Comparison of ENCODE assay signal across 11 cellular contexts in genomic region chr16:61936522-61936921, GRCh38.
DNase-seq lines count a peak whose midpoint lies in the region; ATAC-seq and TF ChIP-seq lines count a peak whose summit lies in the region.
"Had no signal": no experiment of that assay in that cellular context is flagged by ENCODE, and none has a peak within 500 bp of the region (broad histone marks: within the 10 kb centered on the region; RNA-seq: fewer than 3 reads in every experiment).

No MANE protein-coding gene starts in this region.

- H4K91ac ChIP-seq in neuronal stem cell (ENCODE audit: low read depth, low read length, poor library complexity), result no peak overlapping the region

- DNase-seq in endodermal cell (peak; percentile 69), neuronal stem cell (ENCODE audit: low spot score) (peak; percentile 14), NCI-H1417 treated with DMSO at 0.1 percent for 48 hours (lab: John Stamatoyannopoulos, UW) (no peak), Right ventricle myocardium superior (no peak), upper lobe of right lung (no peak), H4 (ENCODE audit: low spot score) (no peak)
- DNase-seq: activated CD8-positive, alpha-beta memory T cell treated with anti-CD3 and anti-CD28 coated beads, Interleukin-2, amount 10 ng/mL, durations not matched to agents 7 days and 5 days; heart right ventricle had no signal

- WGBS in endodermal cell (ENCODE audit: insufficient coverage in 1 of 2, insufficient read length in 1 of 2), 2 experiments, result 87% methylated on average over 2 of the region's 2 CpGs; no CpG with 5 or more reads in 1 of the 2 experiments
- no CpG with 5 or more reads among the region's 2 CpGs for WGBS in neuronal stem cell (ENCODE audit: extremely low coverage in 2 of 2, insufficient read length in 2 of 2, insufficient replicate concordance in 1 of 2), 2 donors

- H2BK120ac ChIP-seq in neuronal stem cell (ENCODE audit: low read depth, low read length), result no peak overlapping the region

- no peak overlapping the region for H2BK12ac ChIP-seq in neuronal stem cell (ENCODE audit: low read length)

- H2AFZ ChIP-seq in OCI-LY1 (ENCODE audit: low read length) (no peak overlapping the region), neuronal stem cell (ENCODE audit: low read length) (no peak overlapping the region)

- no peak overlapping the region for H3K14ac ChIP-seq in neuronal stem cell (ENCODE audit: low read length)

- H2AK5ac ChIP-seq in neuronal stem cell (ENCODE audit: low read depth, low read length), result no peak overlapping the region

- H3K27me3 Mint-ChIP-seq in endodermal cell (ENCODE audit: insufficient read depth), result no peaks in the 10 kb centered on the region
- H3K27me3 Mint-ChIP-seq: activated CD8-positive, alpha-beta memory T cell treated with anti-CD3 and anti-CD28 coated beads, Interleukin-2, amount 10 ng/mL, durations not matched to agents 7 days and 5 days had no signal

- no peak overlapping the region for H3K18ac ChIP-seq in neuronal stem cell (ENCODE audit: low read length)

- H3K9ac ChIP-seq in OCI-LY1 (ENCODE audit: low read length) (no peak overlapping the region), endodermal cell (ENCODE audit: extremely low read depth, low read length, poor library complexity, severe bottlenecking) (no peak overlapping the region), neuronal stem cell (ENCODE audit: low read depth, low read length, poor library complexity) (no peak overlapping the region)

- no peaks in the 10 kb centered on the region for H3K9me2 ChIP-seq in OCI-LY1 (ENCODE audit: low read depth, low read length)

- peaks cover 14% of the 10 kb centered on the region for H3K4me1 Mint-ChIP-seq in endodermal cell
- H3K4me1 Mint-ChIP-seq: activated CD8-positive, alpha-beta memory T cell treated with anti-CD3 and anti-CD28 coated beads, Interleukin-2, amount 10 ng/mL, durations not matched to agents 7 days and 5 days had no signal

- H3K4me2 ChIP-seq in OCI-LY1 (ENCODE audit: low read length) (no peak overlapping the region), neuronal stem cell (ENCODE audit: insufficient read depth, low read length, poor library complexity, severe bottlenecking) (no peak overlapping the region)

- H3F3A ChIP-seq in OCI-LY1 (ENCODE audit: insufficient read depth, low read length), result no peaks in the 10 kb centered on the region

- H3K4me1 ChIP-seq in OCI-LY1 (ENCODE audit: insufficient read depth, low read length, severe bottlenecking), result no peaks in the 10 kb centered on the region
- no peaks in the 10 kb centered on the region for H3K4me1 ChIP-seq in endodermal cell (ENCODE audit: control insufficient read depth, insufficient read depth, low read length)
- H3K4me1 ChIP-seq in neuronal stem cell (ENCODE audit: control insufficient read depth in 2 of 2, insufficient read depth in 1 of 2, low read depth in 1 of 2, low read length in 2 of 2), result no peaks in the 10 kb centered on the region
- H3K4me1 ChIP-seq in upper lobe of right lung, result no peaks in the 10 kb centered on the region
- H3K4me1 ChIP-seq: heart right ventricle, suprapubic skin had no signal

- H3K9me3 ChIP-seq in OCI-LY1 (ENCODE audit: low read length) (no peaks in the 10 kb centered on the region), endodermal cell (ENCODE audit: control insufficient read depth, low read length) (no peaks in the 10 kb centered on the region), neuronal stem cell (replicated peaks in 1 of 2; ENCODE audit: control insufficient read depth in 2 of 2, insufficient read depth in 1 of 2, low read depth in 1 of 2, low read length in 2 of 2) (peaks cover 0 to 3% of the 10 kb centered on the region in 2 donors), upper lobe of right lung (no peaks in the 10 kb centered on the region)
- H3K9me3 ChIP-seq: heart right ventricle, suprapubic skin had no signal

- H3K23ac ChIP-seq in neuronal stem cell (ENCODE audit: low read depth, low read length, poor library complexity), result no peak overlapping the region

- no peak overlapping the region for H3K4me3 Mint-ChIP-seq in endodermal cell
- H3K4me3 Mint-ChIP-seq: activated CD8-positive, alpha-beta memory T cell treated with anti-CD3 and anti-CD28 coated beads, Interleukin-2, amount 10 ng/mL, durations not matched to agents 7 days and 5 days had no signal

- H3K4me3 ChIP-seq in OCI-LY1 (ENCODE audit: low read depth, low read length, poor library complexity, severe bottlenecking), result no peak overlapping the region
- H3K4me3 ChIP-seq in endodermal cell (ENCODE audit: low read length), result no peak overlapping the region
- no peak overlapping the region for H3K4me3 ChIP-seq in neuronal stem cell (ENCODE audit: low read length in 2 of 2)
- no peak overlapping the region for H3K4me3 ChIP-seq in upper lobe of right lung
- H3K4me3 ChIP-seq: heart right ventricle, suprapubic skin had no signal

- no peaks in the 10 kb centered on the region for H3K9me3 Mint-ChIP-seq in endodermal cell

- no peaks in the 10 kb centered on the region for H3K79me1 ChIP-seq in neuronal stem cell (ENCODE audit: low read depth, low read length)

- H3K27ac ChIP-seq in OCI-LY1 (ENCODE audit: low read depth, low read length, poor library complexity, severe bottlenecking), result no peak overlapping the region
- H3K27ac ChIP-seq in endodermal cell (ENCODE audit: low read depth, low read length), result no peak overlapping the region
- no peak overlapping the region for H3K27ac ChIP-seq in neuronal stem cell (replicated peaks; ENCODE audit: low read length)
- H3K27ac ChIP-seq in upper lobe of right lung, result no peak overlapping the region
- H3K27ac ChIP-seq: heart right ventricle, suprapubic skin had no signal

- H2BK15ac ChIP-seq in neuronal stem cell (ENCODE audit: low read length), result no peak overlapping the region

- no peaks in the 10 kb centered on the region for H3K36me3 ChIP-seq in OCI-LY1 (ENCODE audit: insufficient read depth, low read length)
- no peaks in the 10 kb centered on the region for H3K36me3 ChIP-seq in endodermal cell (ENCODE audit: control insufficient read depth, insufficient read depth, low read length)
- no peaks in the 10 kb centered on the region for H3K36me3 ChIP-seq in neuronal stem cell (replicated peaks in 1 of 2; ENCODE audit: control insufficient read depth in 2 of 2, insufficient read depth in 2 of 2, low read length in 2 of 2)
- no peaks in the 10 kb centered on the region for H3K36me3 ChIP-seq in upper lobe of right lung
- H3K36me3 ChIP-seq: heart right ventricle, suprapubic skin had no signal

- no peaks in the 10 kb centered on the region for H3K36me3 Mint-ChIP-seq in endodermal cell (ENCODE audit: low read depth)
- H3K36me3 Mint-ChIP-seq: activated CD8-positive, alpha-beta memory T cell treated with anti-CD3 and anti-CD28 coated beads, Interleukin-2, amount 10 ng/mL, durations not matched to agents 7 days and 5 days had no signal

- intact Hi-C loops in Right ventricle myocardium superior (cut with DNase I) (no loop called here), upper lobe of right lung (cut with DNase I) (no loop called here)

- no peak overlapping the region for H2BK5ac ChIP-seq in neuronal stem cell (ENCODE audit: low read length)

- no peaks in the 10 kb centered on the region for H3K79me2 ChIP-seq in OCI-LY1 (ENCODE audit: insufficient read depth, low read length)

- H3K27ac Mint-ChIP-seq in endodermal cell, result no peak overlapping the region
- H3K27ac Mint-ChIP-seq: activated CD8-positive, alpha-beta memory T cell treated with anti-CD3 and anti-CD28 coated beads, Interleukin-2, amount 10 ng/mL, durations not matched to agents 7 days and 5 days had no signal

- ATAC-seq in Right ventricle myocardium superior (ENCODE audit: poor library complexity) (no peak), upper lobe of right lung (no peak)
- ATAC-seq: activated CD8-positive, alpha-beta memory T cell treated with anti-CD3 and anti-CD28 coated beads, Interleukin-2, amount 10 ng/mL, durations not matched to agents 7 days and 5 days; heart right ventricle had no signal

- no peak overlapping the region for H4K8ac ChIP-seq in neuronal stem cell (ENCODE audit: low read depth, low read length)

- H3K4ac ChIP-seq in neuronal stem cell (ENCODE audit: low read length), result no peak overlapping the region

- TF ChIP-seq CTCF in GM12873 (IDR thresholded peaks at IDR 0.05; ENCODE audit: insufficient read depth, low read depth, low read length, missing control alignments), result peak; percentile 31
- TF ChIP-seq CTCF in OCI-LY1 (IDR thresholded peaks at IDR 0.05; ENCODE audit: low read length), result peak; percentile 38; the same call in 1 of the 2 replicates
- TF ChIP-seq CTCF in endodermal cell (conservative IDR thresholded peaks at IDR 0.05), result peak; percentile 89
- no peak for TF ChIP-seq CTCF in upper lobe of right lung (IDR thresholded peaks at IDR 0.05)

- H3K27me3 ChIP-seq in OCI-LY1 (ENCODE audit: insufficient read depth, low read length) (no peaks in the 10 kb centered on the region), endodermal cell (ENCODE audit: control insufficient read depth, insufficient read depth, low read length, poor library complexity, severe bottlenecking) (no peaks in the 10 kb centered on the region), neuronal stem cell (ENCODE audit: control insufficient read depth in 3 of 3, insufficient read depth in 3 of 3, low read depth in 1 of 3, low read length in 3 of 3) (no peaks in the 10 kb centered on the region), upper lobe of right lung (no peaks in the 10 kb centered on the region)
- H3K27me3 ChIP-seq: heart right ventricle, suprapubic skin had no signal

- H4K20me1 ChIP-seq in OCI-LY1 (ENCODE audit: insufficient read depth, low read length), result no peaks in the 10 kb centered on the region

Comparison
In these comparisons a context has a peak if more than half of its experiments do, and no peak if none do; other contexts are left out.
1. DNase-seq: peak in endodermal cell (single experiment) and neuronal stem cell (single experiment); none in NCI-H1417 treated with DMSO at 0.1 percent for 48 hours (single experiment), Right ventricle myocardium superior (single experiment), upper lobe of right lung (single experiment) and H4 (single experiment).